ENCODE assay signal across 1 cellular context in genomic region chr3:113695818-113696645, GRCh38.
A peak's percentile ranks its signal among the peaks of the same experiment; 100 is the strongest.
TF ChIP-seq lines count a peak whose summit lies in the region.

Gene USF3, minus strand, starts transcription at chr3:113696642. Its CDS starts 21,764 bp downstream, at chr3:113674878.

TF ChIP-seq in HepG2, 621 proteins besides CTCF, POLR2A, EP300 and RAD21 (continued from another document and continues in another):
- TF ChIP-seq ONECUT2 (CRISPR knock-in tag; IDR thresholded peaks at IDR 0.05), result no peak
- no peak for TF ChIP-seq ZNF773 (CRISPR knock-in tag; IDR thresholded peaks at IDR 0.05; ENCODE audit: borderline replicate concordance)
- no peak; the same call in 1 of the 2 replicates for TF ChIP-seq KLF6 (CRISPR knock-in tag; IDR thresholded peaks at IDR 0.05)
- no peak for TF ChIP-seq ZBTB49 (CRISPR knock-in tag; IDR thresholded peaks at IDR 0.05; ENCODE audit: borderline replicate concordance)
- peak; percentile 52; the same call in 1 of the 2 replicates for TF ChIP-seq ZNF564 (CRISPR knock-in tag; IDR thresholded peaks at IDR 0.05)
- no peak for TF ChIP-seq TEAD3 (CRISPR knock-in tag; optimal IDR thresholded peaks at IDR 0.05; ENCODE audit: borderline replicate concordance)
- TF ChIP-seq FUBP1 (CRISPR knock-in tag; IDR thresholded peaks at IDR 0.05; ENCODE audit: borderline replicate concordance), result no peak
- no peak for TF ChIP-seq SMAD3 (CRISPR knock-in tag; IDR thresholded peaks at IDR 0.05)
- TF ChIP-seq ZNF513 (CRISPR knock-in tag; conservative IDR thresholded peaks at IDR 0.05), result no peak
- TF ChIP-seq ZNF547 (CRISPR knock-in tag; IDR thresholded peaks at IDR 0.05), result no peak
- TF ChIP-seq ZNF614 (CRISPR knock-in tag; IDR thresholded peaks at IDR 0.05; ENCODE audit: borderline replicate concordance), result peak; percentile 41; the same call in 1 of the 2 replicates
- no peak for TF ChIP-seq THAP9 (CRISPR knock-in tag; IDR thresholded peaks at IDR 0.05; ENCODE audit: borderline replicate concordance)
- no peak for TF ChIP-seq ZNF282 (IDR thresholded peaks at IDR 0.05; ENCODE audit: partially characterized antibody)
- no peak for TF ChIP-seq ZNF382 (CRISPR knock-in tag; IDR thresholded peaks at IDR 0.05; ENCODE audit: borderline replicate concordance)
- TF ChIP-seq PRPF4 (IDR thresholded peaks at IDR 0.05; ENCODE audit: low read depth, low read length, poor library complexity, severe bottlenecking), result no peak
- TF ChIP-seq SUZ12 (IDR thresholded peaks at IDR 0.05; ENCODE audit: low read depth, low read length), result no peak
- no peak for TF ChIP-seq ZNF720 (CRISPR knock-in tag; IDR thresholded peaks at IDR 0.05)
- no peak; the same call in 1 of the 2 replicates for TF ChIP-seq ZNF512B (CRISPR knock-in tag; IDR thresholded peaks at IDR 0.05; ENCODE audit: borderline replicate concordance)
- no peak for TF ChIP-seq CHD4 (IDR thresholded peaks at IDR 0.05; ENCODE audit: borderline replicate concordance, low read length)
- TF ChIP-seq MTF1 (CRISPR knock-in tag; IDR thresholded peaks at IDR 0.05), result no peak
- TF ChIP-seq ZNF713 (CRISPR knock-in tag; IDR thresholded peaks at IDR 0.05), result 0 out of 2 replicates have a peak, but pooled peaks have one; percentile 58
- TF ChIP-seq ZNF383 (CRISPR knock-in tag; IDR thresholded peaks at IDR 0.05; ENCODE audit: borderline replicate concordance), result no peak
- no peak for TF ChIP-seq ZNF251 (CRISPR knock-in tag; IDR thresholded peaks at IDR 0.05)
- TF ChIP-seq ZBTB10 (CRISPR knock-in tag; IDR thresholded peaks at IDR 0.05; ENCODE audit: borderline replicate concordance), result peak; percentile 91
- no peak; the same call in none of the 2 replicates for TF ChIP-seq SP4 (CRISPR knock-in tag; IDR thresholded peaks at IDR 0.05)
- no peak for TF ChIP-seq ZNF777 (CRISPR knock-in tag; IDR thresholded peaks at IDR 0.05)
- no peak; the same call in 1 of the 2 replicates for TF ChIP-seq ZNF788 (CRISPR knock-in tag; IDR thresholded peaks at IDR 0.05; ENCODE audit: borderline replicate concordance)
- peak; percentile 50; the same call in 1 of the 2 replicates for TF ChIP-seq ZNF768 (CRISPR knock-in tag; IDR thresholded peaks at IDR 0.05)
- TF ChIP-seq SKI (IDR thresholded peaks at IDR 0.05; ENCODE audit: partially characterized antibody), result peak; percentile 61
- TF ChIP-seq ZNF670 (CRISPR knock-in tag; IDR thresholded peaks at IDR 0.05; ENCODE audit: borderline replicate concordance), result no peak
- no peak for TF ChIP-seq ZNF343 (CRISPR knock-in tag; IDR thresholded peaks at IDR 0.05)
- no peak for TF ChIP-seq ISX (CRISPR knock-in tag; conservative IDR thresholded peaks at IDR 0.05)
- TF ChIP-seq GATAD1 (CRISPR knock-in tag; IDR thresholded peaks at IDR 0.05), result no peak; the same call in 1 of the 2 replicates
- TF ChIP-seq ZKSCAN8 (CRISPR knock-in tag; IDR thresholded peaks at IDR 0.05; ENCODE audit: borderline replicate concordance), result 0 out of 2 replicates have a peak, but pooled peaks have one; percentile 1
- no peak for TF ChIP-seq IRF1 (CRISPR knock-in tag; IDR thresholded peaks at IDR 0.05; ENCODE audit: low read depth)
- no peak for TF ChIP-seq ZNF138 (CRISPR knock-in tag; IDR thresholded peaks at IDR 0.05; ENCODE audit: low read depth)
- TF ChIP-seq ELF4 (CRISPR knock-in tag; IDR thresholded peaks at IDR 0.05; ENCODE audit: borderline replicate concordance), result no peak; the same call in 1 of the 2 replicates
- no peak for TF ChIP-seq FOXC1 (CRISPR knock-in tag; IDR thresholded peaks at IDR 0.05; ENCODE audit: borderline replicate concordance)
- no peak for TF ChIP-seq ZBTB39 (CRISPR knock-in tag; IDR thresholded peaks at IDR 0.05)
- TF ChIP-seq PCBP1 (IDR thresholded peaks at IDR 0.05; ENCODE audit: borderline replicate concordance, low read depth, low read length), result no peak
- peak; percentile 66; the same call in 1 of the 2 replicates for TF ChIP-seq ZNF232 (CRISPR knock-in tag; IDR thresholded peaks at IDR 0.05; ENCODE audit: borderline replicate concordance)
- TF ChIP-seq PLSCR1 (CRISPR knock-in tag; IDR thresholded peaks at IDR 0.05; ENCODE audit: borderline replicate concordance), result no peak
- no peak for TF ChIP-seq NFKBIZ (CRISPR knock-in tag; IDR thresholded peaks at IDR 0.05)
- TF ChIP-seq AGO1 (IDR thresholded peaks at IDR 0.05; ENCODE audit: low read depth, low read length, poor library complexity, severe bottlenecking), result no peak
- no peak for TF ChIP-seq ATF7 (IDR thresholded peaks at IDR 0.05)
- no peak for TF ChIP-seq ATF7 (CRISPR knock-in tag; IDR thresholded peaks at IDR 0.05)
